6 cellular contexts compared by ENCODE assay signal in genomic region chr13:54643863-54644262, GRCh38.
"Had no signal": no experiment of that assay in that cellular context is flagged by ENCODE, and none has a peak within 500 bp of the region (broad histone marks: within the 10 kb centered on the region; RNA-seq: fewer than 3 reads in every experiment).

No MANE protein-coding gene starts in this region.

- ATAC-seq: GM12878 had no signal

- FAIRE-seq: GM12878, GM12891, GM18507, GM19239 had no signal

- DNase-seq: GDM1, GF-D8 had no signal

- H3K4me3 ChIP-seq: GM12878 had no signal
